Comparison of ENCODE assay signal across 8 cellular contexts in the genomic region with DNA sequence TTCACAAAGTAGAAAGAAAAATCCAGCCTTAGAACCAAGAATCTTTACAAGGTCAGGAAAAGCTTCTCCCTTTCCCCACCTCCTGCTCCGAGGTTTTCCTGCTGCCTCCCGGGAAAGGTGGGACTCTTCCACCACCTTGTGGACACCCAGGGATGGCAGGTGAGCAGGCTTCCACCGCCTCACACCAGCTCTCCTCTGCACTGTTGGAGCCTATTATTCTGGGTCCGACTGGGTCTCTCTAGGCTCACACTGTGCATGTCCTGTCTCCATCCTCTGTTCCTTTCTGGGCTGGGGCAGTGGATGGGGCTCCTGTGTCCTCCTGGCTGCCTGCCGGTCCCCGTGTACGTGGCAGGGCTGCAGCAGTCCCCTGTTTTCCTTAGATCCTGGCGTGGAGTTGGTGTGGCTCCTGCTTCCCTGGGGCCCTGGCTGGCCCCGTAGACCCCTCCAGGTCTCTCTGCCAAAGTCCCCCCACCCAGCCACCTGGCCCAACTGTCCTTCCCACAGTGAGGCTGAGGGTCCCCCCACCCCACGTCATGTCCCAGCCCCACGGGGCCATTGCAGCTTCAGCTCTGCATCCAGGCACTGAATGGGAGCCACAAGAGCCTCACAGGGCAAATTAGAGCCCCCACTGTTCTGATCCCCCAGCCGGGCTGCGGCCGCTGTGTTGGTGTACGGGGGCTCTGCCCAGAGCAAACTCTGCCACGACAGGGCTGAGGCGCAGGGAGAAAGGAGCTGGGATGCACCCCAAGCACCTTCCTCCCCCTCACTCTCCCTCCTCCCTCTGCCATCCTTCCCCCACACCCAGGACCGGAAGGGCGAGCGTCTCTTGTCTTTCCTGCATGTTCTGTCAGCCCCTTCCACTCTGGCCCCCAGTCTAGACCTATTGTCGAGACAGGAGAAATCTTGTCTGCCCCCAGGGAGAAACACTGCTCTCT. TPM values are rescaled to one million over a fixed set of nuclear protein-coding genes. Genes with fewer than 3 reads are reported as not detected.
DNase-seq lines count a peak whose midpoint lies in the region; ATAC-seq, FAIRE-seq and TF ChIP-seq lines count a peak whose summit lies in the region.

No MANE protein-coding gene starts in this region.

- TF ChIP-seq CTCF in kidney epithelial cell (IDR thresholded peaks at IDR 0.05; ENCODE audit: insufficient read depth, low read length, poor library complexity, severe bottlenecking): peak; percentile 97

- FAIRE-seq in TTC549 (lab: Jason Lieb, UNC): peak; percentile 80

- H3K4me3 ChIP-seq in kidney epithelial cell (ENCODE audit: low read depth, low read length): no peak overlapping the region

- H3K36me3 ChIP-seq in kidney epithelial cell (ENCODE audit: control insufficient read depth, insufficient read depth, low read length): no peaks in the 10 kb centered on the region

- DNase-seq in NCI-H2107 (lab: John Stamatoyannopoulos, UW): peak; percentile 15
- no peak for DNase-seq in NCI-H2107 treated with DMSO at 0.1 percent for 48 hours (lab: John Stamatoyannopoulos, UW; ENCODE audit: unreplicated experiment)
- DNase-seq in NCI-H1694 treated with DMSO at 0.1 percent for 48 hours (lab: John Stamatoyannopoulos, UW): peak; percentile 38
- peak; percentile 38 to 89 for DNase-seq in cerebellar nuclear complex (lab: John Stamatoyannopoulos, UW)
- no peak for DNase-seq in kidney epithelial cell (ENCODE audit: low read depth)
- peak; percentile 34 for DNase-seq in stimulated activated CD4-positive, alpha-beta T cell treated with anti-CD3 and anti-CD28 coated beads, Interleukin-4, amount 100 ng/mL, for 1 hour

- no peaks in the 10 kb centered on the region for H3K27me3 ChIP-seq in kidney epithelial cell (ENCODE audit: control insufficient read depth, insufficient read depth, low read length)

- ATAC-seq in HG03432 (IDR thresholded peaks at IDR 0.05; ENCODE audit: unreplicated experiment): no peak

RNA-seq across cellular contexts. Expression of gene SLC45A1, which starts 3.3 kb away (rescaled TPM):
- total RNA-seq in kidney epithelial cell: 0.79 and 1.5 TPM in 2 replicates

Comparison
In these comparisons a context has a peak if more than half of its experiments do, and no peak if none do; other contexts are left out.
1. DNase-seq: peak in NCI-H2107 (single experiment), NCI-H1694 treated with DMSO at 0.1 percent for 48 hours (single experiment), cerebellar nuclear complex (2 of 2) and stimulated activated CD4-positive, alpha-beta T cell treated with anti-CD3 and anti-CD28 coated beads, Interleukin-4, amount 100 ng/mL, for 1 hour (single experiment); none in NCI-H2107 treated with DMSO at 0.1 percent for 48 hours (single experiment) and kidney epithelial cell (single experiment).